ENCODE assay signal across 1 cellular context in the genomic region with DNA sequence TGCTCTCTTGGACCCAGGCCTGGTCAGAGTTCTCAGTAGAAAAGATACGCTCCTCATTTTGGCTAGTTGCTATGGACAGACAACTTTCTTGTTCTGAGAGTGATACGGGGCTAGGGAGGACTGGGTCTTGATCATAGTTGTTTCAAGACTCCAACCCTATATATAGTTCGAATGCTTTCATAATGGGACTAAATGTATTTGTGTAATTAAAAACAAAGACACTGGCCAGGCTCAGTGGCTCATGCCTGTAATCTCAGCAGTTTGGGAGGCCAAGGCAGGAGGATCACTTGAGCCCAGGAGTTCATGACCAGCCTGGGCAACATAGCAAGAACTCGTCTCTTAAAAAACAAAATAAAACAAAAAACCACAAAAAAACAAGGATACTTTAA.
TF ChIP-seq lines count a peak whose summit lies in the region.

No MANE protein-coding gene starts in this region.

TF ChIP-seq in IMR-90, 13 proteins besides CTCF, POLR2A, EP300 and RAD21:
- TF ChIP-seq FOS (IDR thresholded peaks at IDR 0.05; ENCODE audit: low read depth, low read length) (no peak), MAFK (IDR thresholded peaks at IDR 0.05; ENCODE audit: low read depth, low read length) (no peak), MXI1 (IDR thresholded peaks at IDR 0.05; ENCODE audit: borderline replicate concordance, low read depth, low read length) (no peak), SMC3 (IDR thresholded peaks at IDR 0.05; ENCODE audit: low read depth, low read length) (no peak), RFX5 (IDR thresholded peaks at IDR 0.05; ENCODE audit: low read depth, low read length) (no peak), RCOR1 (IDR thresholded peaks at IDR 0.05; ENCODE audit: insufficient replicate concordance, low read length) (no peak), NFE2L2 (IDR thresholded peaks at IDR 0.05; ENCODE audit: low read depth, low read length) (no peak), CHD1 (IDR thresholded peaks at IDR 0.05; ENCODE audit: low read depth, low read length) (no peak), CEBPB (IDR thresholded peaks at IDR 0.05; ENCODE audit: low read depth, low read length) (no peak), BHLHE40 (IDR thresholded peaks at IDR 0.05; ENCODE audit: low read depth, low read length) (no peak), MAZ (IDR thresholded peaks at IDR 0.05; ENCODE audit: borderline replicate concordance, low read depth, low read length) (no peak)
- TF ChIP-seq, protein P1, sequence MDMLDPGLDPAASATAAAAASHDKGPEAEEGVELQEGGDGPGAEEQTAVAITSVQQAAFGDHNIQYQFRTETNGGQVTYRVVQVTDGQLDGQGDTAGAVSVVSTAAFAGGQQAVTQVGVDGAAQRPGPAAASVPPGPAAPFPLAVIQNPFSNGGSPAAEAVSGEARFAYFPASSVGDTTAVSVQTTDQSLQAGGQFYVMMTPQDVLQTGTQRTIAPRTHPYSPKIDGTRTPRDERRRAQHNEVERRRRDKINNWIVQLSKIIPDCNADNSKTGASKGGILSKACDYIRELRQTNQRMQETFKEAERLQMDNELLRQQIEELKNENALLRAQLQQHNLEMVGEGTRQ (IDR thresholded peaks at IDR 0.05; ENCODE audit: low read depth, low read length) = no peak
- TF ChIP-seq, protein P2, sequence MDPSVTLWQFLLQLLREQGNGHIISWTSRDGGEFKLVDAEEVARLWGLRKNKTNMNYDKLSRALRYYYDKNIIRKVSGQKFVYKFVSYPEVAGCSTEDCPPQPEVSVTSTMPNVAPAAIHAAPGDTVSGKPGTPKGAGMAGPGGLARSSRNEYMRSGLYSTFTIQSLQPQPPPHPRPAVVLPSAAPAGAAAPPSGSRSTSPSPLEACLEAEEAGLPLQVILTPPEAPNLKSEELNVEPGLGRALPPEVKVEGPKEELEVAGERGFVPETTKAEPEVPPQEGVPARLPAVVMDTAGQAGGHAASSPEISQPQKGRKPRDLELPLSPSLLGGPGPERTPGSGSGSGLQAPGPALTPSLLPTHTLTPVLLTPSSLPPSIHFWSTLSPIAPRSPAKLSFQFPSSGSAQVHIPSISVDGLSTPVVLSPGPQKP (IDR thresholded peaks at IDR 0.05; ENCODE audit: borderline replicate concordance, low read depth, low read length) = no peak
